Comparison of ENCODE assay signal across 13 cellular contexts in genomic region chr2:171958475-171958874, GRCh38. TPM values are rescaled to one million over a fixed set of nuclear protein-coding genes. Genes with fewer than 3 reads are reported as not detected.
A peak's percentile ranks its signal among the peaks of the same experiment; 100 is the strongest.
DNase-seq lines count a peak whose midpoint lies in the region; ATAC-seq and TF ChIP-seq lines count a peak whose summit lies in the region.
"Had no signal": no experiment of that assay in that cellular context is flagged by ENCODE, and none has a peak within 500 bp of the region (broad histone marks: within the 10 kb centered on the region; RNA-seq: fewer than 3 reads in every experiment).

No MANE protein-coding gene starts in this region.

- H3K27ac ChIP-seq in A673 (ENCODE audit: low read depth, low read length, poor library complexity, severe bottlenecking) = peak overlapping the region; percentile 34
- H3K27ac ChIP-seq in HEK293 (ENCODE audit: extremely low read depth, low read depth, low read length) = no peak overlapping the region
- H3K27ac ChIP-seq: cardiac muscle cell, testis had no signal

- DNase-seq in A673 (ENCODE audit: low spot score) (no peak), fibroblast of the conjunctiva (ENCODE audit: low read depth) (peak; percentile 21), midbrain (lab: John Stamatoyannopoulos, UW) (no peak), lower leg skin (ENCODE audit: low spot score in 2 of 2) (no peak), mesothelial cell of epicardium (ENCODE audit: low spot score in 2 of 2, unreplicated experiment in 2 of 2) (no peak)
- DNase-seq: BE2C, NCI-H187 treated with DMSO at 0.1 percent for 48 hours, testis had no signal

- CTCF ChIA-PET in A673 (lab: Charles Lee) = no interaction called here
- CTCF ChIA-PET in HEK293 (lab: Yijun Ruan, JAX) = interaction anchor here (1.0 kb wide), 1 partner anchor 253 kb away, joined by 3 read pairs; no protein-coding TSS in a partner anchor

- no peak overlapping the region for H3K4me3 Mint-ChIP-seq in mesothelial cell of epicardium

- no peaks in the 10 kb centered on the region for H3K9me3 Mint-ChIP-seq in mesothelial cell of epicardium

- peaks cover 6% of the 10 kb centered on the region for H3K4me1 Mint-ChIP-seq in mesothelial cell of epicardium

- H3K4me1 ChIP-seq in A673 (ENCODE audit: insufficient read depth, low read length, poor library complexity, severe bottlenecking) (peaks cover 14% of the 10 kb centered on the region), HEK293 (ENCODE audit: control insufficient read depth, insufficient read depth, low read length) (peaks cover 4% of the 10 kb centered on the region)
- H3K4me1 ChIP-seq: BE2C, testis had no signal

- no peak for TF ChIP-seq POLR2A in lower leg skin (IDR thresholded peaks at IDR 0.05)

- no peaks in the 10 kb centered on the region for H3K27me3 Mint-ChIP-seq in mesothelial cell of epicardium (ENCODE audit: low read depth)

- no peaks in the 10 kb centered on the region for H3K36me3 ChIP-seq in A673 (ENCODE audit: insufficient read depth, low read length, poor library complexity, severe bottlenecking)
- peaks cover 4 to 22% of the 10 kb centered on the region in 2 experiments; a peak in 2 of 3 replicates for H3K36me3 ChIP-seq in HEK293 (ENCODE audit: control insufficient read depth in 2 of 2, insufficient read depth in 1 of 2, low read length in 2 of 2)
- H3K36me3 ChIP-seq: BE2C, cardiac muscle cell had no signal

- POLR2A ChIA-PET in A673 (lab: Charles Lee; ENCODE audit: low non-redundant PET) (no interaction called here), HEK293 (lab: Yijun Ruan, JAX) (interaction anchor here (0.5 to 1.2 kb wide), 2 partner anchors 15 to 144 kb away, joined by 3 read pairs; partner anchors contain the start of gene DLX2)

- intact Hi-C loops in A673 (cut with micrococcal nuclease; ENCODE audit: unreplicated experiment) (loop anchor here (5.0 to 10.0 kb wide), 2 partner anchors 144 to 254 kb away; partner anchors contain the start of gene DLX2), lower leg skin (cut with DNase I; ENCODE audit: low total_unique reads) (no loop called here)

- H3K27me3 ChIP-seq in A673 (replicated peaks; ENCODE audit: insufficient read depth, low read depth, low read length, poor library complexity) = no peaks in the 10 kb centered on the region
- H3K27me3 ChIP-seq: BE2C, cardiac muscle cell, testis had no signal

- H3K27ac Mint-ChIP-seq in mesothelial cell of epicardium = no peak overlapping the region

- H3K9me3 ChIP-seq in A673 (ENCODE audit: low read depth, low read length, poor library complexity, severe bottlenecking) (no peaks in the 10 kb centered on the region), HEK293 (ENCODE audit: control insufficient read depth, insufficient read depth, low read depth, low read length) (no peaks in the 10 kb centered on the region)
- H3K9me3 ChIP-seq: BE2C, testis had no signal

- no TSS peak for BruUV-seq in A673 (replicated peaks; lab: Mats Ljungman, UMichigan)

- H3K4me3 ChIP-seq in A673 (ENCODE audit: low read depth, low read length, poor library complexity, severe bottlenecking) (no peak overlapping the region), HEK293 (ENCODE audit: low read depth, low read length) (no peak overlapping the region), lower leg skin (ENCODE audit: low read depth, poor library complexity, severe bottlenecking) (no peak overlapping the region)
- H3K4me3 ChIP-seq: cardiac muscle cell, lung, testis had no signal

- TF ChIP-seq CTCF in A673 (conservative IDR thresholded peaks at IDR 0.05; ENCODE audit: low read depth, low read length) (no peak), HEK293 (tag by site-specific recombination; IDR thresholded peaks at IDR 0.05) (no peak), lower leg skin (IDR thresholded peaks at IDR 0.05) (no peak), mesothelial cell of epicardium (IDR thresholded peaks at IDR 0.05; ENCODE audit: unreplicated experiment) (no peak)

- ATAC-seq in SK-N-SH treated with all-trans-retinoic acid at 6 μM for 48 hours (peak; percentile 55; the same call in 2 of the 3 replicates), GM18520 (IDR thresholded peaks at IDR 0.05; ENCODE audit: unreplicated experiment) (no peak)

- H3K36me3 Mint-ChIP-seq in mesothelial cell of epicardium = peaks cover 11% of the 10 kb centered on the region

- WGBS in lower leg skin, 2 donors = 87 to 92% methylated on average over 3 of the region's 3 CpGs

TF ChIP-seq in HEK293, 187 proteins besides CTCF, POLR2A, EP300 and RAD21:
- TF ChIP-seq TCF7L2 (IDR thresholded peaks at IDR 0.05; ENCODE audit: borderline replicate concordance, low read depth, low read length) (no peak), ZNF510 (tag by site-specific recombination; IDR thresholded peaks at IDR 0.05; ENCODE audit: insufficient replicate concordance) (no peak), ZNF335 (tag by site-specific recombination; conservative IDR thresholded peaks at IDR 0.05) (peak; percentile 41), HOXC10 (CRISPR knock-in tag; IDR thresholded peaks at IDR 0.05) (no peak), ZNF121 (tag by site-specific recombination; IDR thresholded peaks at IDR 0.05) (peak; percentile 46; the same call in 1 of the 2 replicates), ZNF629 (tag by site-specific recombination; IDR thresholded peaks at IDR 0.05) (0 out of 2 replicates have a peak, but pooled peaks have one; percentile 24)

TF ChIP-seq in SK-N-SH treated with all-trans-retinoic acid at 6 μM for 48 hours, 23 proteins besides CTCF, POLR2A, EP300 and RAD21:
- no peak for TF ChIP-seq POU6F1 (CRISPR knock-in tag; IDR thresholded peaks at IDR 0.05; ENCODE audit: borderline replicate concordance, low read depth)
- TF ChIP-seq TSHZ2 (CRISPR knock-in tag; IDR thresholded peaks at IDR 0.05) = no peak
- no peak for TF ChIP-seq ZC3H10 (CRISPR knock-in tag; IDR thresholded peaks at IDR 0.05)
- TF ChIP-seq ISL1 (CRISPR knock-in tag; IDR thresholded peaks at IDR 0.05) = no peak

RNA-seq across cellular contexts. Expression of gene HAT1, which starts 36.2 kb away (rescaled TPM):
- total RNA-seq in A673 (2021) (109 and 115 TPM in 2 replicates), lower leg skin (10 to 100 TPM; 15.0 to 28.0 (median 22.1) TPM), mesothelial cell of epicardium (31.4 to 33.8 TPM (median 33.4 TPM) in 3 replicates)

RNA-seq across cellular contexts. Expression of gene METAP1D, which starts 41.3 kb away (rescaled TPM):
- total RNA-seq in A673 (2021) = 11.8 and 12.7 TPM in 2 replicates
- 1 to 10 TPM; 3.1 to 5.4 (median 4.5) TPM for total RNA-seq in lower leg skin
- total RNA-seq in mesothelial cell of epicardium = 13.1 to 15.0 TPM (median 13.5 TPM) in 3 replicates
